ENCODE assay signal across 25 cellular contexts in the genomic region with DNA sequence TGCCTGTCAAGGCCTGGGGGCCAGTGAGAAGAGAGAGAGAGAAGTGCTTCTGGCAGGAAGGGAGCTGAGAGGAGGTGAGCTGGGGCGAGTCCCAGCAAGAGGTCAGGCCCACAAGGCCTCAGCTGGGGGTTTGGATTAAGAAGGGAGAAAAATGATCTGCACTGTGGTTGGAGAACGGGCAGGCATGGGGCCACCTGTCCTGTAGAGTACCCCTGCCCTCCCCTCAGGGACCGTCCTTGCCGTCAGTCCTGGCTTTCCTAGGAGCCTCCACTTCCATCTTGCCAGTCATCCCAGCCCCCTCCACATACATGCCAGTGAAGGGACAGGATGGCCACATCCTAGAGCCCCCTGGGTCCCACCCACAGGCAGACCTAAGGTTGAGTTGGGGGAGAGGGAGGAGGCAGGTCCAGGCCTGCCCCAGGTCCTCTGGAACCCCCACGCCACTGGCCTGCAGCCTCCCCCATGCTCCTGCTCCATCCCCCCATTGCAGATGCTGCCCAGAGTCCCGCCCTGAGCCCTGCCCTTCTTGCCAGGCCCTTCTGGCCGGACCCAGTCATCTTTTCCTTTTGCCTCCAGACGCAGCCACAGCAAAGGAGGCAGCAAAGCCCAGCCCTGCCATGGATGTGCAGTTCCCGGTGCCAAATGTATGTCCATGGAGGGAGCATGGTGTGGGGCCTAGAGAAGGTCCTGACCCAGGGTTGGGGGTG. TPM values are rescaled to one million over a fixed set of nuclear protein-coding genes. Genes with fewer than 3 reads are reported as not detected.
DNase-seq lines count a peak whose midpoint lies in the region; ATAC-seq and TF ChIP-seq lines count a peak whose summit lies in the region.
"Had no signal": no experiment of that assay in that cellular context is flagged by ENCODE, and none has a peak within 500 bp of the region (broad histone marks: within the 10 kb centered on the region; RNA-seq: fewer than 3 reads in every experiment).

No MANE protein-coding gene starts in this region.

- no peaks in the 10 kb centered on the region for H3K9me3 Mint-ChIP-seq in stimulated activated naive CD8-positive, alpha-beta T cell treated with anti-CD3 and anti-CD28 coated beads, Interleukin-15, amount 100 ng/mL, for 72 hours
- no peaks in the 10 kb centered on the region for H3K9me3 Mint-ChIP-seq in activated T-cell treated with anti-CD3 and anti-CD28 coated beads, Interleukin-2, amount 50 U/mL, for 4 hours
- H3K9me3 Mint-ChIP-seq: CD4-positive, alpha-beta T cell; neural progenitor cell had no signal

- peak overlapping the region; percentile 1 to 92 for H3K27ac Mint-ChIP-seq in stimulated activated naive CD8-positive, alpha-beta T cell treated with anti-CD3 and anti-CD28 coated beads, Interleukin-15, amount 100 ng/mL, for 72 hours
- H3K27ac Mint-ChIP-seq: activated CD4-positive, alpha-beta T cell treated with anti-CD3 and anti-CD28 coated beads for 36 hours; CD4-positive, alpha-beta T cell; neural progenitor cell; T-helper 17 cell had no signal

- no peak overlapping the region for H3K27ac ChIP-seq in RWPE2 (ENCODE audit: poor library complexity, severe bottlenecking)
- H3K27ac ChIP-seq: epithelial cell of prostate, neural progenitor cell, right lobe of liver, upper lobe of right lung had no signal

- no peaks in the 10 kb centered on the region for H3K27me3 ChIP-seq in RWPE2 (ENCODE audit: insufficient read depth, poor library complexity, severe bottlenecking)
- H3K27me3 ChIP-seq: neural progenitor cell, right lobe of liver, upper lobe of right lung had no signal

- ATAC-seq in stimulated activated naive CD8-positive, alpha-beta T cell treated with anti-CD3 and anti-CD28 coated beads, Interleukin-15, amount 100 ng/mL, for 72 hours = no peak
- no peak for ATAC-seq in stimulated activated naive CD8-positive, alpha-beta T cell treated with anti-CD3 and anti-CD28 coated beads, Interleukin-15, Interleukin-2, amounts not matched to agents 100 U/mL and 50 U/mL, for 24 hours
- ATAC-seq in RWPE2 (ENCODE audit: low read depth) (no peak), left ventricle myocardium superior (no peak)
- ATAC-seq in activated T-cell treated with anti-CD3 and anti-CD28 coated beads, Interleukin-2, amount 50 U/mL, for 4 hours = no peak
- ATAC-seq: activated CD4-positive, alpha-beta T cell treated with anti-CD3 and anti-CD28 coated beads for 36 hours; GM12878; mucosa of descending colon; right lobe of liver; SK-N-SH treated with all-trans-retinoic acid at 6 μM for 48 hours; T-helper 17 cell; upper lobe of right lung had no signal

- no peak for TF ChIP-seq CTCF in RWPE2 (IDR thresholded peaks at IDR 0.05; ENCODE audit: poor library complexity, severe bottlenecking)

- H3K27me3 Mint-ChIP-seq in stimulated activated naive CD8-positive, alpha-beta T cell treated with anti-CD3 and anti-CD28 coated beads, Interleukin-15, amount 100 ng/mL, for 72 hours = no peaks in the 10 kb centered on the region
- no peaks in the 10 kb centered on the region for H3K27me3 Mint-ChIP-seq in activated T-cell treated with anti-CD3 and anti-CD28 coated beads, Interleukin-2, amount 50 U/mL, for 4 hours (ENCODE audit: low read depth)
- H3K27me3 Mint-ChIP-seq: activated CD4-positive, alpha-beta T cell treated with anti-CD3 and anti-CD28 coated beads for 36 hours; CD4-positive, alpha-beta T cell; T-helper 17 cell had no signal

- no peak overlapping the region for H3K4me3 Mint-ChIP-seq in stimulated activated naive CD8-positive, alpha-beta T cell treated with anti-CD3 and anti-CD28 coated beads, Interleukin-15, amount 100 ng/mL, for 72 hours
- H3K4me3 Mint-ChIP-seq in activated T-cell treated with anti-CD3 and anti-CD28 coated beads, Interleukin-2, amount 50 U/mL, for 4 hours = no peak overlapping the region
- H3K4me3 Mint-ChIP-seq: activated CD4-positive, alpha-beta T cell treated with anti-CD3 and anti-CD28 coated beads for 36 hours; CD4-positive, alpha-beta T cell; neural progenitor cell; T-helper 17 cell had no signal

- peaks cover 13% of the 10 kb centered on the region for H3K4me1 Mint-ChIP-seq in stimulated activated naive CD8-positive, alpha-beta T cell treated with anti-CD3 and anti-CD28 coated beads, Interleukin-15, amount 100 ng/mL, for 72 hours
- peaks cover 1% of the 10 kb centered on the region for H3K4me1 Mint-ChIP-seq in activated T-cell treated with anti-CD3 and anti-CD28 coated beads, Interleukin-2, amount 50 U/mL, for 4 hours (ENCODE audit: low read depth)
- H3K4me1 Mint-ChIP-seq: neural progenitor cell, T-helper 17 cell had no signal

- DNase-seq in stimulated activated naive CD8-positive, alpha-beta T cell treated with anti-CD3 and anti-CD28 coated beads, Interleukin-15, amount 100 ng/mL, for 72 hours = no peak
- no peak for DNase-seq in stimulated activated naive CD8-positive, alpha-beta T cell treated with anti-CD3 and anti-CD28 coated beads, Interleukin-15, Interleukin-2, amounts not matched to agents 100 U/mL and 50 U/mL, for 24 hours
- DNase-seq in RWPE2 (ENCODE audit: low spot score) = peak; percentile 41
- peak; percentile 15 for DNase-seq in left ventricle myocardium superior
- no peak for DNase-seq in activated CD8-positive, alpha-beta memory T cell treated with anti-CD3 and anti-CD28 coated beads for 24 hours
- no peak for DNase-seq in activated T-cell treated with anti-CD3 and anti-CD28 coated beads, Interleukin-2, amount 50 U/mL, for 4 hours
- DNase-seq in HT-29 (ENCODE audit: low spot score) = no peak
- DNase-seq: activated CD4-positive, alpha-beta T cell treated with anti-CD3 and anti-CD28 coated beads for 36 hours; CD4-positive, alpha-beta T cell; Karpas-422; NCI-H1436; NCI-H345; NCI-H748 treated with DMSO at 0.1 percent for 48 hours; stimulated activated CD4-positive, alpha-beta T cell treated with anti-CD3 and anti-CD28 coated beads, Interleukin-2, amount 100 ng/mL, for 48 hours; substantia nigra; T-helper 17 cell; upper lobe of right lung had no signal

- H3K9me3 ChIP-seq in RWPE2 (ENCODE audit: severe bottlenecking) = no peaks in the 10 kb centered on the region
- H3K9me3 ChIP-seq: mucosa of descending colon, right lobe of liver, upper lobe of right lung had no signal

- peaks cover 17% of the 10 kb centered on the region for H3K36me3 Mint-ChIP-seq in activated T-cell treated with anti-CD3 and anti-CD28 coated beads, Interleukin-2, amount 50 U/mL, for 4 hours (ENCODE audit: insufficient read depth)
- H3K36me3 Mint-ChIP-seq: neural progenitor cell had no signal

- H3K4me1 ChIP-seq in RWPE2 (ENCODE audit: insufficient read depth, poor library complexity, severe bottlenecking) = no peaks in the 10 kb centered on the region
- H3K4me1 ChIP-seq: neural progenitor cell, right lobe of liver had no signal

- intact Hi-C loops in left ventricle myocardium superior (cut with micrococcal nuclease) = loop anchor here (5.0 kb wide), 1 partner anchor 108 kb away; no protein-coding TSS in a partner anchor

- H3K4me3 ChIP-seq in RWPE2 (ENCODE audit: severe bottlenecking) = no peak overlapping the region
- H3K4me3 ChIP-seq: GM12878, lung, mucosa of descending colon, neural progenitor cell, right lobe of liver, upper lobe of right lung had no signal

- peaks cover 24% of the 10 kb centered on the region for H3K36me3 ChIP-seq in RWPE2 (ENCODE audit: low read depth)
- H3K36me3 ChIP-seq: neural progenitor cell had no signal

RNA-seq across cellular contexts. Expression of a gene that starts 18.9 kb away (rescaled TPM):
- 9.3 TPM for total RNA-seq in left ventricle myocardium superior
- 10 to 100 TPM; 47.9 to 56.1 (median 55.5) TPM for total RNA-seq in activated T-cell treated with anti-CD3 and anti-CD28 coated beads, Interleukin-2, amount 50 U/mL, for 4 hours
- total RNA-seq in HT-29 (2014; rRNA removed; shearing (Covaris generic)) = 80.2 and 92.7 TPM in 2 replicates

RNA-seq across cellular contexts. Expression of a gene that starts 47.8 kb away (rescaled TPM):
- 52.6 TPM for total RNA-seq in left ventricle myocardium superior
- total RNA-seq in activated T-cell treated with anti-CD3 and anti-CD28 coated beads, Interleukin-2, amount 50 U/mL, for 4 hours = 1 to 10 TPM; 2.7 to 4.1 (median 3.2) TPM
- 37.8 and 43.4 TPM in 2 replicates for total RNA-seq in HT-29 (2014; rRNA removed; shearing (Covaris generic))
- total RNA-seq: CD4-positive, alpha-beta T cell had no signal

RNA-seq across cellular contexts. Expression of a gene that starts 59.9 kb away (rescaled TPM):
- not detected for total RNA-seq in left ventricle myocardium superior
- total RNA-seq in activated T-cell treated with anti-CD3 and anti-CD28 coated beads, Interleukin-2, amount 50 U/mL, for 4 hours = not detected
- not detected in 2 replicates for total RNA-seq in HT-29 (2014; rRNA removed; shearing (Covaris generic))
- total RNA-seq: CD4-positive, alpha-beta T cell; mucosa of descending colon; RPMI7951; upper lobe of right lung had no signal

Comparison
In these comparisons a context has a peak if more than half of its experiments do, and no peak if none do; other contexts are left out.
1. DNase-seq: peak in RWPE2 (single experiment) and left ventricle myocardium superior (single experiment); none in stimulated activated naive CD8-positive, alpha-beta T cell treated with anti-CD3 and anti-CD28 coated beads, Interleukin-15, amount 100 ng/mL, for 72 hours (0 of 2), stimulated activated naive CD8-positive, alpha-beta T cell treated with anti-CD3 and anti-CD28 coated beads, Interleukin-15, Interleukin-2, amounts not matched to agents 100 U/mL and 50 U/mL, for 24 hours (single experiment), activated CD8-positive, alpha-beta memory T cell treated with anti-CD3 and anti-CD28 coated beads for 24 hours (single experiment), activated T-cell treated with anti-CD3 and anti-CD28 coated beads, Interleukin-2, amount 50 U/mL, for 4 hours (single experiment) and HT-29 (single experiment).